13 cellular contexts compared by ENCODE assay signal in genomic region chr9:21141427-21141882, GRCh38. TPM values are rescaled to one million over a fixed set of nuclear protein-coding genes. Genes with fewer than 3 reads are reported as not detected.
DNase-seq lines count a peak whose midpoint lies in the region; ATAC-seq and TF ChIP-seq lines count a peak whose summit lies in the region.
"Had no signal": no experiment of that assay in that cellular context is flagged by ENCODE, and none has a peak within 500 bp of the region (broad histone marks: within the 10 kb centered on the region; RNA-seq: fewer than 3 reads in every experiment).

Gene IFNW1, minus strand, starts transcription at chr9:21141832. Its CDS starts 262 bp downstream, at chr9:21141570.

- H3K36me3 Mint-ChIP-seq in endodermal cell (ENCODE audit: low read depth) = no peaks in the 10 kb centered on the region

- TF ChIP-seq CTCF in endodermal cell (conservative IDR thresholded peaks at IDR 0.05) = peak; percentile 74
- TF ChIP-seq CTCF in ovary (IDR thresholded peaks at IDR 0.05) = no peak

- no peaks in the 10 kb centered on the region for H3K27me3 Mint-ChIP-seq in endodermal cell (ENCODE audit: insufficient read depth)
- H3K27me3 Mint-ChIP-seq: activated CD4-positive, alpha-beta T cell treated with anti-CD3 and anti-CD28 coated beads for 36 hours had no signal

- no peak within 1 kb of the TSS for H3K27ac ChIP-seq in endodermal cell (ENCODE audit: low read depth, low read length)
- H3K27ac ChIP-seq in ovary = no peak within 1 kb of the TSS
- H3K27ac ChIP-seq: spleen had no signal

- no peak within 1 kb of the TSS for H3K27ac Mint-ChIP-seq in endodermal cell
- H3K27ac Mint-ChIP-seq: activated CD4-positive, alpha-beta T cell treated with anti-CD3 and anti-CD28 coated beads for 36 hours had no signal

- H3K9me3 Mint-ChIP-seq in endodermal cell = no peaks in the 10 kb centered on the region

- DNase-seq in EL = peak; percentile 10
- peak; percentile 58 for DNase-seq in endodermal cell
- no peak for DNase-seq in NCI-H2107 (lab: John Stamatoyannopoulos, UW)
- DNase-seq in NCI-H446 (lab: John Stamatoyannopoulos, UW) = no peak
- DNase-seq in ovary = no peak
- DNase-seq: activated CD4-positive, alpha-beta T cell treated with anti-CD3 and anti-CD28 coated beads for 36 hours; DMS 273 treated with DMSO at 0.1 percent for 48 hours; spleen; substantia nigra had no signal

- no peak for TF ChIP-seq EP300 in ovary (IDR thresholded peaks at IDR 0.05)

- WGBS in endodermal cell (ENCODE audit: insufficient coverage in 1 of 2, insufficient read length in 1 of 2), 2 experiments = no CpG with 5 or more reads among the region's 1 CpG
- WGBS in ovary, 3 donors = 27 to 51% (median 28%) methylated on average over 1 of the region's 1 CpG

- no peak within 1 kb of the TSS for H3K9ac ChIP-seq in endodermal cell (ENCODE audit: extremely low read depth, low read length, poor library complexity, severe bottlenecking)

- H3K9me3 ChIP-seq in endodermal cell (ENCODE audit: control insufficient read depth, low read length) = no peaks in the 10 kb centered on the region
- H3K9me3 ChIP-seq in ovary = no peaks in the 10 kb centered on the region
- H3K9me3 ChIP-seq: spleen had no signal

- H3K36me3 ChIP-seq in endodermal cell (ENCODE audit: control insufficient read depth, insufficient read depth, low read length) (no peaks in the 10 kb centered on the region), ovary (no peaks in the 10 kb centered on the region)
- H3K36me3 ChIP-seq: spleen had no signal

- ATAC-seq in GM21360 (IDR thresholded peaks at IDR 0.05; ENCODE audit: unreplicated experiment) = peak; percentile 54
- ATAC-seq in HG03175 (IDR thresholded peaks at IDR 0.05; ENCODE audit: unreplicated experiment) = peak; percentile 65
- no peak for ATAC-seq in esophagus mucosa
- ATAC-seq: activated CD4-positive, alpha-beta T cell treated with anti-CD3 and anti-CD28 coated beads for 36 hours had no signal

- H3K4me1 ChIP-seq in endodermal cell (ENCODE audit: control insufficient read depth, insufficient read depth, low read length) = no peaks in the 10 kb centered on the region
- no peaks in the 10 kb centered on the region for H3K4me1 ChIP-seq in ovary (ENCODE audit: insufficient read depth)

- H3K4me3 ChIP-seq in endodermal cell (ENCODE audit: low read length) (no peak within 1 kb of the TSS), ovary (no peak within 1 kb of the TSS)
- H3K4me3 ChIP-seq: spleen had no signal

- H3K4me1 Mint-ChIP-seq in endodermal cell = no peaks in the 10 kb centered on the region

- H3K4me3 Mint-ChIP-seq in endodermal cell = no peak within 1 kb of the TSS
- H3K4me3 Mint-ChIP-seq: activated CD4-positive, alpha-beta T cell treated with anti-CD3 and anti-CD28 coated beads for 36 hours had no signal

- no peak for TF ChIP-seq POLR2A in ovary (IDR thresholded peaks at IDR 0.05)

- no peaks in the 10 kb centered on the region for H3K27me3 ChIP-seq in endodermal cell (ENCODE audit: control insufficient read depth, insufficient read depth, low read length, poor library complexity, severe bottlenecking)
- no peaks in the 10 kb centered on the region for H3K27me3 ChIP-seq in ovary
- H3K27me3 ChIP-seq: spleen had no signal

- intact Hi-C loops in ovary (cut with DNase I) = no loop called here

RNA-seq across cellular contexts. Expression of gene IFNW1, which starts in this region (rescaled TPM):
- total RNA-seq in endodermal cell (not detected), ovary (not detected), esophagus mucosa (not detected)
- polyA plus RNA-seq in endodermal cell (2013, experiment 1 of 2) = not detected
- not detected for polyA plus RNA-seq in endodermal cell (2013, experiment 2 of 2)
- not detected for polyA plus RNA-seq in ovary
- total RNA-seq: activated CD4-positive, alpha-beta T cell treated with anti-CD3 and anti-CD28 coated beads for 36 hours; NCI-H460; spleen had no signal
- polyA plus RNA-seq: spleen had no signal

Comparison
In these comparisons a context has a peak if more than half of its experiments do, and no peak if none do; other contexts are left out.
1. Peak in DNase-seq in endodermal cell; RNA of the gene not detected or under 1 TPM.